In the genomic region with DNA sequence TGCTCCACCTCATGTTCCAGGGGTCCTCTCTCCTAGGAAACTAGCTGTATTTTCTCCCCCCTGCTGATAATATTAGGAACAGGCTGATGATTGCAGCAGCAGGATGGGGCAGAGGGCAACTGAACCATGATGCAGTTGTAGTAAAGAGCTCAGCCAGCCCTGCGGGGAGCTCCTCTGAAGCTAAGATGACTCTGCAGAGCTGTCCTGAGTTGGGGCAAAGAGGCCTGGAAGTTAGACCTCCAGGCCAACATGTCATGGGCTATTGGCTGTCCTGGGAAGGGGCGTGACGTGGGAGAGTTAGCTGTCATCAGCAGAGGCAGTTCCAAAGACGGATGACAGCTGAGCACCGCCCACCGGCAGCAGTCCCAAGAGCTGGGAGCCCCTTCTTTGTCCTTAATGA, we compare ENCODE assay signal across 1 cellular context.
A peak's percentile ranks its signal among the peaks of the same experiment; 100 is the strongest.
TF ChIP-seq lines count a peak whose summit lies in the region.

No MANE protein-coding gene starts in this region.

TF ChIP-seq in K562, 482 proteins besides CTCF, POLR2A, EP300 and RAD21 (continued from another document):
- no peak for TF ChIP-seq PBX2 (CRISPR knock-in tag; IDR thresholded peaks at IDR 0.05; ENCODE audit: low read depth)
- peak; percentile 54 for TF ChIP-seq PBX2 (tag; conservative IDR thresholded peaks at IDR 0.05; ENCODE audit: low read depth)
- no peak for TF ChIP-seq POLR3G (IDR thresholded peaks at IDR 0.05; ENCODE audit: extremely low read depth, insufficient read length, insufficient replicate concordance)
- TF ChIP-seq TFAP4 (CRISPR knock-in tag; IDR thresholded peaks at IDR 0.05; ENCODE audit: borderline replicate concordance): no peak
- no peak for TF ChIP-seq ZKSCAN3 (CRISPR knock-in tag; IDR thresholded peaks at IDR 0.05)
- no peak for TF ChIP-seq ZNF347 (CRISPR knock-in tag; IDR thresholded peaks at IDR 0.05; ENCODE audit: low read depth)
- no peak for TF ChIP-seq ZNF146 (CRISPR knock-in tag; IDR thresholded peaks at IDR 0.05; ENCODE audit: unreplicated experiment)
